In genomic region chr6:32187009-32187709, GRCh38 we compare ENCODE assay signal across 7 cellular contexts. TPM values are rescaled to one million over a fixed set of nuclear protein-coding genes. Genes with fewer than 3 reads are reported as not detected.
DNase-seq lines count a peak whose midpoint lies in the region; ATAC-seq and TF ChIP-seq lines count a peak whose summit lies in the region.
"Had no signal": no experiment of that assay in that cellular context is flagged by ENCODE, and none has a peak within 500 bp of the region (broad histone marks: within the 10 kb centered on the region; RNA-seq: fewer than 3 reads in every experiment).

No MANE protein-coding gene starts in this region.

- TF ChIP-seq POLR2A in upper lobe of left lung (IDR thresholded peaks at IDR 0.05): no peak

- H3K27me3 Mint-ChIP-seq in immature natural killer cell (ENCODE audit: low read depth in 3 of 3): peaks cover 6 to 17% (median 16%) of the 10 kb centered on the region in 3 donors

- no peak for TF ChIP-seq CTCF in heart right ventricle (IDR thresholded peaks at IDR 0.05)
- TF ChIP-seq CTCF in upper lobe of left lung (IDR thresholded peaks at IDR 0.05): no peak

- DNase-seq in heart right ventricle: no peak
- DNase-seq in left cardiac atrium: no peak
- DNase-seq in immature natural killer cell: no peak
- peak in 1 of 2 donors; percentile 50 for DNase-seq in upper lobe of left lung
- no peak for DNase-seq in retina
- DNase-seq in NAMALWA (ENCODE audit: low spot score): no peak
- DNase-seq: body of pancreas had no signal

- no peaks in the 10 kb centered on the region for H3K9me3 ChIP-seq in heart right ventricle
- no peaks in the 10 kb centered on the region for H3K9me3 ChIP-seq in upper lobe of left lung
- H3K9me3 ChIP-seq: body of pancreas had no signal

- WGBS in heart right ventricle, 2 donors: 60 to 66% methylated on average over 12 of the region's 12 CpGs
- WGBS in upper lobe of left lung, 2 donors: 59 to 69% methylated on average over 11 to 12 of the region's 12 CpGs

- peak overlapping the region in 9 of 10 donors; percentile 60 to 99 (median 76) for H3K27ac ChIP-seq in heart right ventricle
- peak overlapping the region; percentile 77 to 98 (median 95) for H3K27ac ChIP-seq in upper lobe of left lung

- peaks cover 48 to 52% of the 10 kb centered on the region in 2 donors for H3K4me1 Mint-ChIP-seq in immature natural killer cell

- peak overlapping the region; percentile 38 to 58 (median 49) for H3K4me3 Mint-ChIP-seq in immature natural killer cell

- H3K9me3 Mint-ChIP-seq in immature natural killer cell: no peaks in the 10 kb centered on the region

- H3K36me3 ChIP-seq in heart right ventricle (peaks cover 0 to 50% (median 21%) of the 10 kb centered on the region in 9 donors), upper lobe of left lung (peaks cover 0 to 31% (median 20%) of the 10 kb centered on the region in 4 donors)

- H3K4me3 ChIP-seq in heart right ventricle: peak overlapping the region in 1 of 10 donors; percentile 82
- no peak overlapping the region for H3K4me3 ChIP-seq in upper lobe of left lung
- H3K4me3 ChIP-seq: body of pancreas had no signal

- no peak for TF ChIP-seq EP300 in upper lobe of left lung (IDR thresholded peaks at IDR 0.05)

- intact Hi-C loops in heart right ventricle (cut with DNase I): no loop called here
- intact Hi-C loops in left cardiac atrium (cut with DNase I): no loop called here

- H3K27me3 ChIP-seq in heart right ventricle (no peaks in the 10 kb centered on the region), upper lobe of left lung (no peaks in the 10 kb centered on the region)
- H3K27me3 ChIP-seq: body of pancreas had no signal

- peaks cover 5 to 24% (median 11%) of the 10 kb centered on the region in 3 donors for H3K36me3 Mint-ChIP-seq in immature natural killer cell

- H3K4me1 ChIP-seq in heart right ventricle: peaks cover 19 to 86% (median 68%) of the 10 kb centered on the region in 9 donors
- H3K4me1 ChIP-seq in upper lobe of left lung: peaks cover 62 to 74% (median 72%) of the 10 kb centered on the region in 4 donors

- ATAC-seq in heart right ventricle (no peak), left cardiac atrium (no peak), upper lobe of left lung (ENCODE audit: low FRiP score in 2 of 2) (no peak)
- ATAC-seq: body of pancreas had no signal

- peak overlapping the region; percentile 64 to 85 (median 80) for H3K27ac Mint-ChIP-seq in immature natural killer cell

RNA-seq across cellular contexts. Expression of gene PBX2, which starts 2.8 kb away (rescaled TPM):
- total RNA-seq in heart right ventricle: 10 to 100 TPM; 32.8 to 50.9 (median 44.1) TPM
- polyA plus RNA-seq in heart right ventricle: 10 to 100 TPM; 25.6 to 55.4 TPM
- 10 to 100 TPM; 43.7 to 47.7 TPM for total RNA-seq in left cardiac atrium
- polyA plus RNA-seq in immature natural killer cell: 1 to 10 TPM in 2 of 3 donors, under 1 TPM in 1; 0.31 to 2.4 (median 1.6) TPM
- total RNA-seq in upper lobe of left lung: 100 to 1,000 TPM in 1 of 6 donors, 10 to 100 TPM in 5; 78.6 to 147 (median 93.4) TPM

RNA-seq across cellular contexts. Expression of gene AGER, which starts 3.1 kb away (rescaled TPM):
- 1 to 10 TPM in 9 of 10 donors, under 1 TPM in 1; 0.75 to 5.1 (median 2.9) TPM for total RNA-seq in heart right ventricle
- 1 to 10 TPM; 3.1 to 5.5 TPM for polyA plus RNA-seq in heart right ventricle
- 1 to 10 TPM; 2.4 to 2.8 TPM for total RNA-seq in left cardiac atrium
- polyA plus RNA-seq in immature natural killer cell: under 1 TPM in 2 of 3 donors, not detected in 1; 0.25 to 0.57 TPM
- 1,000 to 10,000 TPM in 5 of 6 donors, 100 to 1,000 TPM in 1; 543 to 2,806 (median 1,294) TPM for total RNA-seq in upper lobe of left lung

RNA-seq across cellular contexts. Expression of gene GPSM3, which starts 5.3 kb away (rescaled TPM):
- total RNA-seq in heart right ventricle (10 to 100 TPM in 1 of 10 donors, 1 to 10 TPM in 9; 2.4 to 28.0 (median 4.4) TPM), left cardiac atrium (10 to 100 TPM in 1 of 2 donors, 1 to 10 TPM in 1; 8.5 to 15.8 TPM), upper lobe of left lung (10 to 100 TPM; 18.9 to 80.4 (median 30.6) TPM)
- polyA plus RNA-seq in heart right ventricle (1 to 10 TPM; 5.8 to 6.2 TPM), immature natural killer cell (100 to 1,000 TPM in 1 of 3 donors, 10 to 100 TPM in 2; 82.2 to 123 (median 84.5) TPM)

RNA-seq across cellular contexts. Expression of gene RNF5, which starts 9.0 kb away (rescaled TPM):
- total RNA-seq in heart right ventricle: 100 to 1,000 TPM in 1 of 10 donors, 10 to 100 TPM in 9; 75.5 to 122 (median 82.7) TPM
- polyA plus RNA-seq in heart right ventricle: 100 to 1,000 TPM in 1 of 2 donors, 10 to 100 TPM in 1; 53.0 to 132 TPM
- total RNA-seq in left cardiac atrium: 10 to 100 TPM; 73.0 to 77.9 TPM
- 100 to 1,000 TPM; 126 to 190 (median 165) TPM for polyA plus RNA-seq in immature natural killer cell
- total RNA-seq in upper lobe of left lung: 10 to 100 TPM; 23.0 to 73.6 (median 59.1) TPM

RNA-seq across cellular contexts. Expression of gene AGPAT1, which starts 11.3 kb away (rescaled TPM):
- total RNA-seq in heart right ventricle (10 to 100 TPM; 39.0 to 63.1 (median 47.4) TPM), left cardiac atrium (10 to 100 TPM; 54.8 to 58.1 TPM), upper lobe of left lung (10 to 100 TPM; 25.9 to 54.5 (median 32.6) TPM)
- polyA plus RNA-seq in heart right ventricle (10 to 100 TPM; 50.8 to 56.3 TPM), immature natural killer cell (10 to 100 TPM; 14.9 to 24.3 (median 17.2) TPM)

Comparison
In these comparisons a context has a peak if more than half of its experiments do, and no peak if none do; other contexts are left out.
1. RNA of gene AGER, which starts 3.1 kb away (total RNA-seq): 543 to 2,806 TPM in upper lobe of left lung; 0.75 to 5.1 TPM in heart right ventricle and 2.4 to 2.8 TPM in left cardiac atrium; every median in the first group is over 10 times any median in the second.